ENCODE assay signal across 40 cellular contexts in genomic region chr5:143788401-143788800, GRCh38. TPM values are rescaled to one million over a fixed set of nuclear protein-coding genes. Genes with fewer than 3 reads are reported as not detected.
"Had no signal": no experiment of that assay in that cellular context is flagged by ENCODE, and none has a peak within 500 bp of the region (broad histone marks: within the 10 kb centered on the region; RNA-seq: fewer than 3 reads in every experiment).

No MANE protein-coding gene starts in this region.

- H3K27ac ChIP-seq: ascending aorta, cardiac muscle cell, VCaP had no signal

- H3K9me3 ChIP-seq: ascending aorta had no signal

- H3K9me3 Mint-ChIP-seq: activated naive CD4-positive, alpha-beta T cell treated with anti-CD3 and anti-CD28 coated beads for 36 hours; activated T-cell treated with anti-CD3 and anti-CD28 coated beads, Interleukin-2, amount 50 U/mL, for 4 hours; activated T-cell treated with anti-CD3 and anti-CD28 coated beads, Interleukin-2, amount 50 U/mL, for 72 hours; activated T-helper 1 cell treated with anti-CD3 and anti-CD28 coated beads, Interleukin-12 subunit alpha, Interleukin-12 subunit beta, Interleukin-2, Interleukin-4 antibody, amounts not matched to agents 30 ng/mL and 10 ng/mL and 1 ng/mL, durations not matched to agents 14 hours and 24 hours and 36 hours; activated T-helper 17 cell treated with anti-CD3 and anti-CD28 coated beads, Interleukin-2, amount 50 U/mL, for 72 hours; central memory CD8-positive, alpha-beta T cell; T-helper 1 cell treated with Interleukin-12 subunit alpha and Interleukin-12 subunit beta and Interleukin-4 antibody, amounts not matched to agents 30 μg/mL and 1 μg/mL, for 36 hours; T-helper 2 cell treated with Interferon-gamma antibody and Interleukin-4, amounts not matched to agents 5 μg/mL and 100 μg/mL, for 36 hours had no signal

- DNase-seq: activated B cell treated with CpG ODN at 0.5 μM for 24 hours; activated CD4-positive, alpha-beta memory T cell treated with anti-CD3 and anti-CD28 coated beads for 36 hours; activated CD4-positive, alpha-beta T cell treated with anti-CD3 and anti-CD28 coated beads for 4 hours; activated CD4-positive, alpha-beta T cell treated with anti-CD3 and anti-CD28 coated beads, Interleukin-2, amount 10 ng/mL, durations not matched to agents 24 days and 14 days; activated CD4-positive, alpha-beta T cell treated with anti-CD3 and anti-CD28 coated beads, Interleukin-2, amount 50 U/mL, for 1 hour; activated CD4-positive, alpha-beta T cell treated with anti-CD3 and anti-CD28 coated beads, Interleukin-2, amount 50 U/mL, for 4 hours; activated CD4-positive, CD25-positive, alpha-beta regulatory T cell treated with anti-CD3 and anti-CD28 coated beads, Interleukin-2, amount 50 U/mL, for 72 hours; activated CD8-positive, alpha-beta memory T cell treated with anti-CD3 and anti-CD28 coated beads, Interleukin-2, amount 50 U/mL, for 4 hours; activated CD8-positive, alpha-beta T cell treated with anti-CD3 and anti-CD28 coated beads for 36 hours; activated effector memory CD4-positive, alpha-beta T cell treated with anti-CD3 and anti-CD28 coated beads, Interleukin-2, amount 50 U/mL, for 16 hours; activated gamma-delta T cell treated with Interleukin-2 at 50 U/mL for 16 hours; activated naive CD4-positive, alpha-beta T cell; activated naive CD4-positive, alpha-beta T cell treated with anti-CD3 and anti-CD28 coated beads for 36 hours; activated naive CD4-positive, alpha-beta T cell treated with anti-CD3 and anti-CD28 coated beads, Interleukin-2, amount 50 U/mL, for 16 hours; activated naive CD8-positive, alpha-beta T cell treated with anti-CD3 and anti-CD28 coated beads for 36 hours; activated T-cell treated with anti-CD3 and anti-CD28 coated beads for 4 hours; activated T-cell treated with anti-CD3 and anti-CD28 coated beads, Interleukin-2, amount 50 U/mL, for 1 hour; activated T-cell treated with anti-CD3 and anti-CD28 coated beads, Interleukin-2, amount 50 U/mL, for 4 hours; activated T-cell treated with anti-CD3 and anti-CD28 coated beads, Interleukin-2, amount 50 U/mL, for 72 hours; amygdala; anterior cingulate cortex; caudate nucleus; cerebellar nuclear complex; T-helper 1 cell; T-helper 2 cell; T-helper 9 cell had no signal

- H3K4me3 Mint-ChIP-seq: activated B cell treated with CpG ODN at 0.5 μM for 24 hours; activated CD4-positive, alpha-beta memory T cell treated with anti-CD3 and anti-CD28 coated beads for 36 hours; activated CD4-positive, alpha-beta T cell treated with anti-CD3 and anti-CD28 coated beads, Interleukin-2, amount 10 ng/mL, durations not matched to agents 24 days and 14 days; activated CD8-positive, alpha-beta T cell treated with anti-CD3 and anti-CD28 coated beads for 36 hours; activated naive CD4-positive, alpha-beta T cell treated with anti-CD3 and anti-CD28 coated beads for 36 hours; activated naive CD8-positive, alpha-beta T cell treated with anti-CD3 and anti-CD28 coated beads for 36 hours; activated T-cell treated with anti-CD3 and anti-CD28 coated beads, Interleukin-2, amount 50 U/mL, for 4 hours; activated T-cell treated with anti-CD3 and anti-CD28 coated beads, Interleukin-2, amount 50 U/mL, for 72 hours; activated T-helper 1 cell treated with anti-CD3 and anti-CD28 coated beads, Interleukin-12 subunit alpha, Interleukin-12 subunit beta, Interleukin-2, Interleukin-4 antibody, amounts not matched to agents 30 ng/mL and 10 ng/mL and 1 ng/mL, durations not matched to agents 14 hours and 24 hours and 36 hours; activated T-helper 17 cell treated with anti-CD3 and anti-CD28 coated beads, Interleukin-2, amount 50 U/mL, for 72 hours; brain; central memory CD8-positive, alpha-beta T cell; T-helper 1 cell treated with Interleukin-12 subunit alpha and Interleukin-12 subunit beta and Interleukin-4 antibody, amounts not matched to agents 30 μg/mL and 1 μg/mL, for 36 hours; T-helper 2 cell treated with Interferon-gamma antibody and Interleukin-4, amounts not matched to agents 5 μg/mL and 100 μg/mL, for 36 hours had no signal

- H3K36me3 Mint-ChIP-seq: activated naive CD4-positive, alpha-beta T cell treated with anti-CD3 and anti-CD28 coated beads, Interleukin-2, amount 50 U/mL, for 72 hours; activated naive CD8-positive, alpha-beta T cell treated with anti-CD3 and anti-CD28 coated beads for 36 hours; brain had no signal

- H3K27ac Mint-ChIP-seq: activated B cell treated with CpG ODN at 0.5 μM for 24 hours; activated CD4-positive, alpha-beta memory T cell treated with anti-CD3 and anti-CD28 coated beads for 36 hours; activated CD4-positive, alpha-beta T cell treated with anti-CD3 and anti-CD28 coated beads, Interleukin-2, amount 10 ng/mL, durations not matched to agents 24 days and 14 days; activated CD8-positive, alpha-beta T cell treated with anti-CD3 and anti-CD28 coated beads for 36 hours; activated naive CD4-positive, alpha-beta T cell treated with anti-CD3 and anti-CD28 coated beads for 36 hours; activated naive CD4-positive, alpha-beta T cell treated with anti-CD3 and anti-CD28 coated beads, Interleukin-2, amount 50 U/mL, for 72 hours; activated naive CD8-positive, alpha-beta T cell treated with anti-CD3 and anti-CD28 coated beads for 36 hours; activated T-cell treated with anti-CD3 and anti-CD28 coated beads, Interleukin-2, amount 50 U/mL, for 72 hours; activated T-helper 1 cell treated with anti-CD3 and anti-CD28 coated beads, Interleukin-12 subunit alpha, Interleukin-12 subunit beta, Interleukin-2, Interleukin-4 antibody, amounts not matched to agents 30 ng/mL and 10 ng/mL and 1 ng/mL, durations not matched to agents 14 hours and 24 hours and 36 hours; activated T-helper 17 cell treated with anti-CD3 and anti-CD28 coated beads, Interleukin-2, amount 50 U/mL, for 72 hours; brain; T-helper 1 cell treated with Interleukin-12 subunit alpha and Interleukin-12 subunit beta and Interleukin-4 antibody, amounts not matched to agents 30 μg/mL and 1 μg/mL, for 36 hours; T-helper 2 cell treated with Interferon-gamma antibody and Interleukin-4, amounts not matched to agents 5 μg/mL and 100 μg/mL, for 36 hours had no signal

- H3K4me3 ChIP-seq: ascending aorta, cardiac muscle cell had no signal

- H3K36me3 ChIP-seq: ascending aorta, cardiac muscle cell had no signal

- ATAC-seq: activated CD8-positive, alpha-beta T cell treated with anti-CD3 and anti-CD28 coated beads for 36 hours; activated naive CD4-positive, alpha-beta T cell treated with anti-CD3 and anti-CD28 coated beads, Interleukin-2, amount 50 U/mL, for 72 hours; activated T-cell treated with anti-CD3 and anti-CD28 coated beads, Interleukin-2, amount 50 U/mL, for 4 hours; activated T-cell treated with anti-CD3 and anti-CD28 coated beads, Interleukin-2, amount 50 U/mL, for 72 hours; activated T-helper 17 cell treated with anti-CD3 and anti-CD28 coated beads, Interleukin-2, amount 50 U/mL, for 72 hours had no signal

- H3K27me3 Mint-ChIP-seq: activated B cell treated with CpG ODN at 0.5 μM for 24 hours; activated CD4-positive, alpha-beta memory T cell treated with anti-CD3 and anti-CD28 coated beads for 36 hours; activated naive CD8-positive, alpha-beta T cell treated with anti-CD3 and anti-CD28 coated beads for 36 hours; central memory CD8-positive, alpha-beta T cell had no signal

- H3K4me1 Mint-ChIP-seq: activated T-helper 17 cell treated with anti-CD3 and anti-CD28 coated beads, Interleukin-2, amount 50 U/mL, for 72 hours; central memory CD8-positive, alpha-beta T cell had no signal

- H3K27me3 ChIP-seq: ascending aorta, cardiac muscle cell had no signal

RNA-seq across cellular contexts. Expression of gene HMHB1, which starts 23.6 kb away (rescaled TPM):
- total RNA-seq: activated CD4-positive, alpha-beta memory T cell treated with anti-CD3 and anti-CD28 coated beads for 36 hours; activated CD4-positive, alpha-beta T cell treated with anti-CD3 and anti-CD28 coated beads, Interleukin-2, amount 10 ng/mL, durations not matched to agents 24 days and 14 days; activated CD8-positive, alpha-beta memory T cell treated with anti-CD3 and anti-CD28 coated beads for 36 hours; activated CD8-positive, alpha-beta T cell treated with anti-CD3 and anti-CD28 coated beads for 36 hours; activated naive CD4-positive, alpha-beta T cell treated with anti-CD3 and anti-CD28 coated beads for 36 hours; activated naive CD4-positive, alpha-beta T cell treated with anti-CD3 and anti-CD28 coated beads, Interleukin-2, amount 50 U/mL, for 72 hours; activated naive CD8-positive, alpha-beta T cell treated with anti-CD3 and anti-CD28 coated beads for 36 hours; activated T-cell treated with anti-CD3 and anti-CD28 coated beads, Interleukin-2, amount 50 U/mL, for 4 hours; activated T-cell treated with anti-CD3 and anti-CD28 coated beads, Interleukin-2, amount 50 U/mL, for 72 hours; activated T-helper 17 cell treated with anti-CD3 and anti-CD28 coated beads, Interleukin-2, amount 50 U/mL, for 72 hours; ascending aorta; bronchial epithelial cell; cardiac muscle cell; chondrocyte had no signal
- polyA plus RNA-seq: adipose tissue, cardiac muscle cell had no signal
